In the genomic region with DNA sequence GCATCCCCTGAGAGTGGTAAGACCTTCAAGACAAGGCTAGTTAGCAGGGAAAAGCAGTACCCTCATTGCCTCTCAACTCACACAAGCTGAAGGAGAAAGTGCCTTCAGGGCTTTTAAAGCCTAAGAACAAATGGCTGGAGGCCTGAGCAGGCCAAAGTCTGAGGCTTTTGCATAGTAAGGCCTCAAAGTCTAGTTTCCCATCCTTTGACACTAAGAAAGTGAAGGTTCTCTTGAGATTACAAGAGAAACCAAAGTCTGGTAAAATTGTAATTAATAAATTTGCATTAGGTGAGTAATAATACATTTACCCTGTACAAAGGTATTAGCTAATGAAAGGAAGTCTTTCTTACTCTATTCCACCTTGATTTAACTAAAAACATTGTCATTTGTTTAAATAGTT, we compare ENCODE assay signal across 16 cellular contexts. TPM values are rescaled to one million over a fixed set of nuclear protein-coding genes. Genes with fewer than 3 reads are reported as not detected.
"Had no signal": no experiment of that assay in that cellular context is flagged by ENCODE, and none has a peak within 500 bp of the region (broad histone marks: within the 10 kb centered on the region; RNA-seq: fewer than 3 reads in every experiment).

No MANE protein-coding gene starts in this region.

- ATAC-seq: activated CD4-positive, alpha-beta T cell treated with anti-CD3 and anti-CD28 coated beads for 36 hours; activated CD8-positive, alpha-beta T cell treated with anti-CD3 and anti-CD28 coated beads for 36 hours; activated naive CD8-positive, alpha-beta T cell treated with anti-CD3 and anti-CD28 coated beads, Interleukin-2, amount 50 U/mL, for 24 hours; esophagus mucosa; left cardiac atrium; stimulated activated naive CD8-positive, alpha-beta T cell treated with anti-CD3 and anti-CD28 coated beads, Interleukin-15, amount 100 ng/mL, for 72 hours; upper lobe of right lung had no signal

- DNase-seq: activated CD4-positive, alpha-beta T cell treated with anti-CD3 and anti-CD28 coated beads for 36 hours; activated CD8-positive, alpha-beta memory T cell treated with anti-CD3 and anti-CD28 coated beads, Interleukin-2, amount 50 U/mL, for 4 hours; activated CD8-positive, alpha-beta T cell treated with anti-CD3 and anti-CD28 coated beads for 36 hours; activated naive CD4-positive, alpha-beta T cell treated with Interleukin-2 at 50 U/mL for 16 hours; activated naive CD8-positive, alpha-beta T cell treated with anti-CD3 and anti-CD28 coated beads, Interleukin-2, amount 50 U/mL, for 24 hours; dorsolateral prefrontal cortex; left cardiac atrium; midbrain; retina; stimulated activated CD4-positive, alpha-beta T cell treated with anti-CD3 and anti-CD28 coated beads, Interleukin-15, amount 100 ng/mL, for 24 hours; stimulated activated CD4-positive, alpha-beta T cell treated with anti-CD3 and anti-CD28 coated beads, Interleukin-4, amount 100 ng/mL, for 24 hours; stimulated activated naive CD8-positive, alpha-beta T cell treated with anti-CD3 and anti-CD28 coated beads, Interleukin-15, amount 100 ng/mL, for 72 hours; testis; upper lobe of right lung had no signal

RNA-seq across cellular contexts. Expression of a gene that starts 47.0 kb away (rescaled TPM):
- total RNA-seq: activated CD4-positive, alpha-beta T cell treated with anti-CD3 and anti-CD28 coated beads for 36 hours; bronchial epithelial cell had no signal
